ENCODE assay signal across 10 cellular contexts in genomic region chr2:134657650-134658250, GRCh38.
DNase-seq lines count a peak whose midpoint lies in the region; ATAC-seq and TF ChIP-seq lines count a peak whose summit lies in the region.
"Had no signal": no experiment of that assay in that cellular context is flagged by ENCODE, and none has a peak within 500 bp of the region (broad histone marks: within the 10 kb centered on the region; RNA-seq: fewer than 3 reads in every experiment).

No MANE protein-coding gene starts in this region.

- no peaks in the 10 kb centered on the region for H3K9me3 Mint-ChIP-seq in activated CD4-positive, alpha-beta memory T cell treated with anti-CD3 and anti-CD28 coated beads, Interleukin-2, amount 10 ng/mL, durations not matched to agents 7 days and 5 days

- no peak overlapping the region for H3K4me3 Mint-ChIP-seq in activated CD4-positive, alpha-beta memory T cell treated with anti-CD3 and anti-CD28 coated beads, Interleukin-2, amount 10 ng/mL, durations not matched to agents 7 days and 5 days

- in situ Hi-C loops in Caki2 (cut with HindIII; ENCODE audit: low pct_unique_long_range_greater_than_20kb, low sequenced_read_pairs), result no loop called here

- CTCF ChIA-PET in activated CD4-positive, alpha-beta memory T cell treated with anti-CD3 and anti-CD28 coated beads, Interleukin-2, amount 10 ng/mL, durations not matched to agents 7 days and 5 days (lab: Charles Lee), result interaction anchor here (0.7 to 4.6 kb wide), 9 partner anchors 13 to 59 kb away, joined by 3 to 24 read pairs (median 6); no protein-coding TSS in a partner anchor

- no peaks in the 10 kb centered on the region for H3K9me3 ChIP-seq in right lobe of liver

- H3K27me3 Mint-ChIP-seq in activated CD4-positive, alpha-beta memory T cell treated with anti-CD3 and anti-CD28 coated beads, Interleukin-2, amount 10 ng/mL, durations not matched to agents 7 days and 5 days, result peaks cover 2% of the 10 kb centered on the region

- TF ChIP-seq CTCF in HFF-Myc (IDR thresholded peaks at IDR 0.05; ENCODE audit: low read depth, low read length, missing control alignments) (peak; percentile 23), right lobe of liver (IDR thresholded peaks at IDR 0.05) (peak; percentile 44 to 57 (median 47))

- no peaks in the 10 kb centered on the region for H3K36me3 ChIP-seq in right lobe of liver

- H3K27ac ChIP-seq in right lobe of liver, result no peak overlapping the region
- H3K27ac ChIP-seq: skin epidermis had no signal

- peak in 3 of 4 donors; percentile 30 to 56 (median 32) for ATAC-seq in right lobe of liver
- ATAC-seq in HG02588 (IDR thresholded peaks at IDR 0.05; ENCODE audit: unreplicated experiment), result no peak
- ATAC-seq in HG03342 (IDR thresholded peaks at IDR 0.05; ENCODE audit: unreplicated experiment), result no peak

- 57% methylated on average over 10 of the region's 12 CpGs for WGBS in right lobe of liver (ENCODE audit: insufficient coverage, low coverage, low lambda C conversion rate, missing lambda C conversion rate)

- H3K4me1 Mint-ChIP-seq in activated CD4-positive, alpha-beta memory T cell treated with anti-CD3 and anti-CD28 coated beads, Interleukin-2, amount 10 ng/mL, durations not matched to agents 7 days and 5 days, result peaks cover 21% of the 10 kb centered on the region

- TF ChIP-seq POLR2A in right lobe of liver (IDR thresholded peaks at IDR 0.05), result no peak

- peak; percentile 6 for DNase-seq in Caki2 (ENCODE audit: low read depth)
- DNase-seq in HFF-Myc (ENCODE audit: extremely low read depth, low read depth), result no peak
- peak; percentile 54 for DNase-seq in activated CD4-positive, alpha-beta memory T cell treated with anti-CD3 and anti-CD28 coated beads, Interleukin-2, amount 10 ng/mL, durations not matched to agents 7 days and 5 days
- DNase-seq in right lobe of liver, result peak in 1 of 3 donors; percentile 37
- no peak for DNase-seq in NCI-H146 treated with DMSO at 0.1 percent for 48 hours (lab: John Stamatoyannopoulos, UW; ENCODE audit: unreplicated experiment)
- no peak for DNase-seq in stimulated activated CD4-positive, alpha-beta T cell treated with anti-CD3 and anti-CD28 coated beads, Interleukin-4, amount 100 ng/mL, for 4 hours
- DNase-seq: NCI-H1048 had no signal

- no peaks in the 10 kb centered on the region for H3K4me1 ChIP-seq in right lobe of liver

- H3K27ac Mint-ChIP-seq in activated CD4-positive, alpha-beta memory T cell treated with anti-CD3 and anti-CD28 coated beads, Interleukin-2, amount 10 ng/mL, durations not matched to agents 7 days and 5 days, result no peak overlapping the region

- H3K36me3 Mint-ChIP-seq in activated CD4-positive, alpha-beta memory T cell treated with anti-CD3 and anti-CD28 coated beads, Interleukin-2, amount 10 ng/mL, durations not matched to agents 7 days and 5 days (ENCODE audit: low read depth), result peaks cover 2% of the 10 kb centered on the region

- POLR2A ChIA-PET in activated CD4-positive, alpha-beta memory T cell treated with anti-CD3 and anti-CD28 coated beads, Interleukin-2, amount 10 ng/mL, durations not matched to agents 7 days and 5 days (lab: Charles Lee), result interaction anchor here (1.0 kb wide), 1 partner anchor 27 kb away, joined by 3 read pairs; no protein-coding TSS in a partner anchor

- intact Hi-C loops in right lobe of liver (cut with DNase I), result no loop called here

- no peak overlapping the region for H3K4me3 ChIP-seq in HFF-Myc (replicated peaks; ENCODE audit: low read depth, low read length)
- H3K4me3 ChIP-seq in right lobe of liver, result no peak overlapping the region
- H3K4me3 ChIP-seq: skin epidermis had no signal

- no peaks in the 10 kb centered on the region for H3K27me3 ChIP-seq in right lobe of liver

Comparison
In these comparisons a context has a peak if more than half of its experiments do, and no peak if none do; other contexts are left out.
1. DNase-seq: peak in Caki2 (single experiment) and activated CD4-positive, alpha-beta memory T cell treated with anti-CD3 and anti-CD28 coated beads, Interleukin-2, amount 10 ng/mL, durations not matched to agents 7 days and 5 days (single experiment); none in HFF-Myc (single experiment), NCI-H146 treated with DMSO at 0.1 percent for 48 hours (single experiment) and stimulated activated CD4-positive, alpha-beta T cell treated with anti-CD3 and anti-CD28 coated beads, Interleukin-4, amount 100 ng/mL, for 4 hours (0 of 2).
2. ATAC-seq: peak in right lobe of liver (3 of 4); none in HG02588 (single experiment) and HG03342 (single experiment).